Comparison of ENCODE assay signal across 1 cellular context in genomic region chr1:43992232-43992995, GRCh38.
TF ChIP-seq lines count a peak whose summit lies in the region.

No MANE protein-coding gene starts in this region.

TF ChIP-seq in HepG2, 621 proteins besides CTCF, POLR2A, EP300 and RAD21:
- TF ChIP-seq ZNF776 (CRISPR knock-in tag; IDR thresholded peaks at IDR 0.05), result 0 out of 2 replicates have a peak, but pooled peaks have one; percentile 3
- no peak for TF ChIP-seq ZNF224 (CRISPR knock-in tag; IDR thresholded peaks at IDR 0.05)
- no peak for TF ChIP-seq ZNF333 (CRISPR knock-in tag; IDR thresholded peaks at IDR 0.05; ENCODE audit: borderline replicate concordance)
- 0 out of 2 replicates have a peak, but pooled peaks have one; percentile 12 for TF ChIP-seq ZNF543 (CRISPR knock-in tag; IDR thresholded peaks at IDR 0.05)
- no peak for TF ChIP-seq ZNF737 (CRISPR knock-in tag; IDR thresholded peaks at IDR 0.05; ENCODE audit: borderline replicate concordance)
- TF ChIP-seq ZNF362 (CRISPR knock-in tag; IDR thresholded peaks at IDR 0.05; ENCODE audit: borderline replicate concordance), result 0 out of 2 replicates have a peak, but pooled peaks have one; percentile 5
- no peak for TF ChIP-seq ZKSCAN5 (CRISPR knock-in tag; IDR thresholded peaks at IDR 0.05)
- TF ChIP-seq MTF2 (CRISPR knock-in tag; IDR thresholded peaks at IDR 0.05; ENCODE audit: borderline replicate concordance), result no peak
- TF ChIP-seq POLR2G (IDR thresholded peaks at IDR 0.05; ENCODE audit: low read depth, low read length), result peak; percentile 10; the same call in 1 of the 2 replicates
- no peak for TF ChIP-seq ZNF615 (CRISPR knock-in tag; IDR thresholded peaks at IDR 0.05; ENCODE audit: borderline replicate concordance)
- peak; percentile 41; the same call in 1 of the 2 replicates for TF ChIP-seq ZNF383 (CRISPR knock-in tag; IDR thresholded peaks at IDR 0.05; ENCODE audit: borderline replicate concordance)
